In genomic region chr6:78089551-78089950, GRCh38 we compare ENCODE assay signal across 24 cellular contexts.
"Had no signal": no experiment of that assay in that cellular context is flagged by ENCODE, and none has a peak within 500 bp of the region (broad histone marks: within the 10 kb centered on the region; RNA-seq: fewer than 3 reads in every experiment).

No MANE protein-coding gene starts in this region.

- DNase-seq: activated CD4-positive, alpha-beta T cell treated with anti-CD3 and anti-CD28 coated beads for 48 hours; activated CD4-positive, alpha-beta T cell treated with anti-CD3 and anti-CD28 coated beads, Interleukin-2, amount 50 U/mL, for 4 hours; activated CD4-positive, CD25-positive, alpha-beta regulatory T cell treated with anti-CD3 and anti-CD28 coated beads, Interleukin-2, amount 50 U/mL, for 72 hours; activated CD8-positive, alpha-beta memory T cell treated with anti-CD3 and anti-CD28 coated beads, Interleukin-2, amount 50 U/mL, for 48 hours; activated CD8-positive, alpha-beta T cell treated with anti-CD3 and anti-CD28 coated beads, Interleukin-2, amount 10 ng/mL, durations not matched to agents 7 days and 5 days; activated naive CD4-positive, alpha-beta T cell treated with anti-CD3 and anti-CD28 coated beads, Interleukin-2, amount 50 U/mL, for 16 hours; activated naive CD8-positive, alpha-beta T cell treated with anti-CD3 and anti-CD28 coated beads, Interleukin-2, amount 10 ng/mL, durations not matched to agents 7 days and 5 days; activated T-cell treated with anti-CD3 and anti-CD28 coated beads, Interleukin-2, amount 50 U/mL, for 1 hour; adrenal gland; aorta; brain microvascular endothelial cell; Karpas-422; NCI-H1105 treated with DMSO at 0.1 percent for 48 hours; NCI-H1436 treated with DMSO at 0.1 percent for 48 hours; NCI-H187; NCI-H2081 treated with DMSO at 0.1 percent for 48 hours; NCI-H446 treated with DMSO at 0.1 percent for 48 hours; NCI-H524 treated with DMSO at 0.1 percent for 48 hours; NCI-H774; NK-92 treated with Interleukin-12 subunit alpha and Interleukin-12 subunit beta, amount 100 ng/mL, for 24 hours; PC-3; SHP77 treated with DMSO at 0.1 percent for 48 hours had no signal

- H3K36me3 ChIP-seq: adrenal gland, brain microvascular endothelial cell, cardiac muscle cell had no signal

- H3K4me3 ChIP-seq: adrenal gland, cardiac muscle cell, K562 had no signal

- H3K27ac ChIP-seq: adrenal gland, brain microvascular endothelial cell, cardiac muscle cell had no signal

- H3K4me1 ChIP-seq: adrenal gland had no signal

- H3K27me3 ChIP-seq: adrenal gland, brain microvascular endothelial cell, cardiac muscle cell had no signal
